8 cellular contexts compared by ENCODE assay signal in the genomic region with DNA sequence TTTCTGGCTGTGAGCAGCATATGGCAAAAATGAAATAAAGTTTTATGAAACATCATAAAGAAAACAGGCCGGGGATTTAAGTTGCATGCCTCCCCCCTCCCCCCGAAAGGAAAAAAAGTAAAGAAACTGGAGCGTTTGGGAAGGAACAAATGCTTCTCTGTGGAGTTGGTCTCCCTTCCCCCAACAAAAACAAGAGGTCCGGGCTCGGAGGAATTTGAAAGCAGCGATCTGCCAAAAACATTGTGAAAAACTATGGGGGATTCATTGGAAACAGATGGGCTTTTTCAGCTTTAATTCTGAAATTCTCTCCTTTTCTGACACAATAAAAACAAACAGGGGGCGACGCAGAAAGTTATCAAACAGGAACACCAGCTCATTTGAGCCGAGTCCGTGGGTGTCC. TPM values are rescaled to one million over a fixed set of nuclear protein-coding genes. Genes with fewer than 3 reads are reported as not detected.
DNase-seq lines count a peak whose midpoint lies in the region; ATAC-seq and TF ChIP-seq lines count a peak whose summit lies in the region.

No MANE protein-coding gene starts in this region.

- H3K27ac Mint-ChIP-seq in CD14-positive monocyte, result no peak overlapping the region

- H3K4me3 ChIP-seq in SK-N-SH (ENCODE audit: low read depth in 2 of 2, low read length in 1 of 2), result peak overlapping the region; percentile 70 to 87
- H3K4me3 ChIP-seq in parathyroid adenoma (ENCODE audit: low read depth, low read length), result peak overlapping the region; percentile 49

- peaks cover 5 to 8% of the 10 kb centered on the region in 2 experiments for H3K4me1 ChIP-seq in SK-N-SH (ENCODE audit: control insufficient read depth in 1 of 2, insufficient read depth in 2 of 2, low read depth in 1 of 2, low read length in 1 of 2)
- H3K4me1 ChIP-seq in parathyroid adenoma, result no peaks in the 10 kb centered on the region

- POLR2A ChIA-PET in SK-N-SH (lab: Yijun Ruan, JAX), result no interaction called here

- H3K27ac ChIP-seq in SK-N-SH (ENCODE audit: low read depth in 2 of 2, low read length in 1 of 2) (peak overlapping the region in 1 of 2 experiments; percentile 30; a peak in 1 of 4 replicates), parathyroid adenoma (no peak overlapping the region)

- TF ChIP-seq EP300 in SK-N-SH (IDR thresholded peaks at IDR 0.05; ENCODE audit: borderline replicate concordance in 1 of 2, low read depth in 1 of 2, low read length in 1 of 2), result no peak

- H3K79me2 ChIP-seq in SK-N-SH (ENCODE audit: insufficient read depth) (no peaks in the 10 kb centered on the region), parathyroid adenoma (no peaks in the 10 kb centered on the region)

- 5% methylated on average over 10 of the region's 10 CpGs for WGBS in SK-N-SH (ENCODE audit: low lambda C conversion rate)

- in situ Hi-C loops in G401 (cut with HindIII; ENCODE audit: low sequenced_read_pairs), result no loop called here

- H3K4me2 ChIP-seq in SK-N-SH, result peak overlapping the region; percentile 95
- peak overlapping the region; percentile 77 for H3K4me2 ChIP-seq in parathyroid adenoma (ENCODE audit: low read length)

- peaks cover 0 to 19% (median 4%) of the 10 kb centered on the region in 7 donors for H3K9me3 Mint-ChIP-seq in CD14-positive monocyte

- peaks cover 22% of the 10 kb centered on the region for H3K4me1 Mint-ChIP-seq in CD14-positive monocyte

- H3K27me3 Mint-ChIP-seq in CD14-positive monocyte (ENCODE audit: low read depth in 3 of 3), result peaks cover 47 to 70% (median 62%) of the 10 kb centered on the region in 3 donors

- H3K27me3 ChIP-seq in SK-N-SH (ENCODE audit: insufficient read depth), result no peaks in the 10 kb centered on the region
- no peaks in the 10 kb centered on the region for H3K27me3 ChIP-seq in parathyroid adenoma (ENCODE audit: control insufficient read depth, insufficient read depth, low read length)

- CTCF ChIA-PET in SK-N-SH (lab: Yijun Ruan, JAX), result interaction anchor here (1.4 to 3.2 kb wide), 4 partner anchors 16 to 1048 kb away, joined by 3 to 20 read pairs (median 14); a partner anchor contains a TSS

- H3K36me3 Mint-ChIP-seq in CD14-positive monocyte, result peaks cover 0 to 4% of the 10 kb centered on the region in 2 donors

- no peak for TF ChIP-seq RAD21 in SK-N-SH (IDR thresholded peaks at IDR 0.05; ENCODE audit: low read length)

- H3K36me3 ChIP-seq in SK-N-SH (replicated peaks in 1 of 2; ENCODE audit: control insufficient read depth in 1 of 2, insufficient read depth in 2 of 2, low read length in 1 of 2) (no peaks in the 10 kb centered on the region), parathyroid adenoma (ENCODE audit: control insufficient read depth, insufficient read depth, low read length) (no peaks in the 10 kb centered on the region)

- DNase-seq in CD14-positive monocyte (ENCODE audit: low spot score), result no peak
- DNase-seq in SK-N-SH, result peak; percentile 59
- peak; percentile 82 for DNase-seq in fibroblast of the conjunctiva (ENCODE audit: low read depth)
- no peak for DNase-seq in G401 (ENCODE audit: low spot score)
- no peak for DNase-seq in DMS114 treated with DMSO at 0.1 percent for 48 hours (lab: John Stamatoyannopoulos, UW; ENCODE audit: unreplicated experiment)

- H3K9me3 ChIP-seq in SK-N-SH (no peaks in the 10 kb centered on the region), parathyroid adenoma (ENCODE audit: control insufficient read depth, low read length) (no peaks in the 10 kb centered on the region)

- peak overlapping the region; percentile 97 for H2AFZ ChIP-seq in SK-N-SH (ENCODE audit: low read depth)
- H2AFZ ChIP-seq in parathyroid adenoma, result no peak overlapping the region

- H3K9ac ChIP-seq in SK-N-SH (peak overlapping the region; percentile 55), parathyroid adenoma (no peak overlapping the region)

- no peaks in the 10 kb centered on the region; the same call in 1 of the 2 replicates for H4K20me1 ChIP-seq in SK-N-SH (ENCODE audit: insufficient read depth)

- intact Hi-C loops in CD14-positive monocyte (cut with micrococcal nuclease), result no loop called here

- no peaks in the 10 kb centered on the region for H3F3A ChIP-seq in SK-N-SH (replicated peaks; ENCODE audit: insufficient read depth)

- no peaks in the 10 kb centered on the region for H3K9me2 ChIP-seq in SK-N-SH

- TF ChIP-seq CTCF in CD14-positive monocyte (IDR thresholded peaks at IDR 0.05) (no peak), SK-N-SH (IDR thresholded peaks at IDR 0.05) (no peak), parathyroid adenoma (IDR thresholded peaks at IDR 0.05) (no peak)

- H3K4me3 Mint-ChIP-seq in CD14-positive monocyte, result peak overlapping the region; percentile 72 to 94

- no peak for ATAC-seq in HG02798 (IDR thresholded peaks at IDR 0.05; ENCODE audit: poor library complexity, unreplicated experiment)
- no peak for ATAC-seq in HG03108 (IDR thresholded peaks at IDR 0.05; ENCODE audit: unreplicated experiment)

TF ChIP-seq in SK-N-SH, 30 proteins besides CTCF, POLR2A, EP300 and RAD21:
- no peak for TF ChIP-seq JUND (IDR thresholded peaks at IDR 0.05)
- TF ChIP-seq RFX5 (IDR thresholded peaks at IDR 0.05; ENCODE audit: low read length), result no peak
- 0 out of 2 replicates have a peak, but pooled peaks have one; percentile 15 for TF ChIP-seq NFIC (IDR thresholded peaks at IDR 0.05; ENCODE audit: borderline replicate concordance)
- peak; percentile 46 for TF ChIP-seq TCF12 (IDR thresholded peaks at IDR 0.05)
TF ChIP-seq in SK-N-SH: peak in this region for 2.

RNA-seq across cellular contexts. Expression of a gene that starts 17.0 kb away (rescaled TPM):
- polyA plus RNA-seq in CD14-positive monocyte, result under 1 TPM; 0.07 to 0.08 TPM
- 0.76 and 1.5 TPM in 2 replicates for polyA plus RNA-seq in SK-N-SH (2012; rRNA removed)
- 0.76 and 1.3 TPM in 2 replicates for polyA plus RNA-seq in SK-N-SH (2012; cell fraction: cytosol; rRNA removed)
- polyA plus RNA-seq in SK-N-SH (2012; cell fraction: nucleus; rRNA removed), result 1.2 and 1.3 TPM in 2 replicates
- 0.80 and 2.6 TPM in 2 replicates for total RNA-seq in G401 (2014; rRNA removed; shearing (Covaris generic))

Comparison
In these comparisons a context has a peak if more than half of its experiments do, and no peak if none do; other contexts are left out.
1. DNase-seq: peak in SK-N-SH (single experiment) and fibroblast of the conjunctiva (single experiment); none in CD14-positive monocyte (single experiment), G401 (single experiment) and DMS114 treated with DMSO at 0.1 percent for 48 hours (single experiment).